32 cellular contexts compared by ENCODE assay signal in the genomic region with DNA sequence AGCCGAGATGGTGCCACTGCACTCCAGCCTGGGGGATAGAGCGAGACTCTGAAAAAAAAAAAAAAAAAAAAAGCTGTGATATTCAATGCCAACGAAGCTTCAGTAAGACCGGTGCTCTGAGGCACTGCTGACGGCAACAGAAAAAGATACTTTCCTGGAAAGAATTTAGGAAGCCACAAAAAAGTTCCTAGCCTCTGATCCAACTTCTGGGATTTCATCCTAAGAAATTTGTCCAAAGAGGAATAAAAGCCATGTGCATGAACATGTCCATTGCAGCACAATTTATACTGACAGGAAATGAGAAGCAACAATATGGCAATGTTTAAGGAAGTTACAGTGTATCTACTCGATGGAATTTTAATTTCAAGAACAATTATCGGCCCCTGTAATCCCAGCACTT.
"Had no signal": no experiment of that assay in that cellular context is flagged by ENCODE, and none has a peak within 500 bp of the region (broad histone marks: within the 10 kb centered on the region; RNA-seq: fewer than 3 reads in every experiment).

No MANE protein-coding gene starts in this region.

- H3K4me3 Mint-ChIP-seq: activated B cell treated with CpG ODN at 0.5 μM for 24 hours; activated CD4-positive, alpha-beta memory T cell treated with anti-CD3 and anti-CD28 coated beads for 36 hours; activated CD8-positive, alpha-beta T cell treated with anti-CD3 and anti-CD28 coated beads for 36 hours; activated naive CD4-positive, alpha-beta T cell treated with anti-CD3 and anti-CD28 coated beads for 36 hours; activated naive CD8-positive, alpha-beta T cell treated with anti-CD3 and anti-CD28 coated beads for 36 hours; activated T-cell treated with anti-CD3 and anti-CD28 coated beads, Interleukin-2, amount 50 U/mL, for 4 hours; activated T-cell treated with anti-CD3 and anti-CD28 coated beads, Interleukin-2, amount 50 U/mL, for 72 hours; activated T-helper 1 cell treated with anti-CD3 and anti-CD28 coated beads, Interleukin-12 subunit alpha, Interleukin-12 subunit beta, Interleukin-2, Interleukin-4 antibody, amounts not matched to agents 30 ng/mL and 10 ng/mL and 1 ng/mL, durations not matched to agents 14 hours and 24 hours and 36 hours; activated T-helper 17 cell treated with anti-CD3 and anti-CD28 coated beads, Interleukin-2, amount 50 U/mL, for 72 hours; T-cell; T-helper 1 cell treated with Interleukin-12 subunit alpha and Interleukin-12 subunit beta and Interleukin-4 antibody, amounts not matched to agents 30 μg/mL and 1 μg/mL, for 36 hours; T-helper 2 cell treated with Interferon-gamma antibody and Interleukin-4, amounts not matched to agents 5 μg/mL and 100 μg/mL, for 36 hours had no signal

- ATAC-seq: activated CD8-positive, alpha-beta T cell treated with anti-CD3 and anti-CD28 coated beads for 36 hours; activated naive CD4-positive, alpha-beta T cell treated with anti-CD3 and anti-CD28 coated beads, Interleukin-2, amount 50 U/mL, for 72 hours; activated T-cell treated with anti-CD3 and anti-CD28 coated beads, Interleukin-2, amount 50 U/mL, for 4 hours; activated T-cell treated with anti-CD3 and anti-CD28 coated beads, Interleukin-2, amount 50 U/mL, for 72 hours; activated T-helper 17 cell treated with anti-CD3 and anti-CD28 coated beads, Interleukin-2, amount 50 U/mL, for 72 hours; body of pancreas; T-cell had no signal

- H3K4me1 Mint-ChIP-seq: activated B cell treated with CpG ODN at 0.5 μM for 24 hours; activated T-helper 17 cell treated with anti-CD3 and anti-CD28 coated beads, Interleukin-2, amount 50 U/mL, for 72 hours; T-cell had no signal

- H3K36me3 Mint-ChIP-seq: activated CD4-positive, alpha-beta memory T cell treated with anti-CD3 and anti-CD28 coated beads for 36 hours; activated naive CD4-positive, alpha-beta T cell treated with anti-CD3 and anti-CD28 coated beads, Interleukin-2, amount 50 U/mL, for 72 hours; activated naive CD8-positive, alpha-beta T cell treated with anti-CD3 and anti-CD28 coated beads for 36 hours; T-cell had no signal

- H3K27ac Mint-ChIP-seq: activated B cell treated with CpG ODN at 0.5 μM for 24 hours; activated CD4-positive, alpha-beta memory T cell treated with anti-CD3 and anti-CD28 coated beads for 36 hours; activated CD8-positive, alpha-beta T cell treated with anti-CD3 and anti-CD28 coated beads for 36 hours; activated naive CD4-positive, alpha-beta T cell treated with anti-CD3 and anti-CD28 coated beads for 36 hours; activated naive CD4-positive, alpha-beta T cell treated with anti-CD3 and anti-CD28 coated beads, Interleukin-2, amount 50 U/mL, for 72 hours; activated naive CD8-positive, alpha-beta T cell treated with anti-CD3 and anti-CD28 coated beads for 36 hours; activated T-cell treated with anti-CD3 and anti-CD28 coated beads, Interleukin-2, amount 50 U/mL, for 72 hours; activated T-helper 1 cell treated with anti-CD3 and anti-CD28 coated beads, Interleukin-12 subunit alpha, Interleukin-12 subunit beta, Interleukin-2, Interleukin-4 antibody, amounts not matched to agents 30 ng/mL and 10 ng/mL and 1 ng/mL, durations not matched to agents 14 hours and 24 hours and 36 hours; activated T-helper 17 cell treated with anti-CD3 and anti-CD28 coated beads, Interleukin-2, amount 50 U/mL, for 72 hours; T-cell; T-helper 1 cell treated with Interleukin-12 subunit alpha and Interleukin-12 subunit beta and Interleukin-4 antibody, amounts not matched to agents 30 μg/mL and 1 μg/mL, for 36 hours; T-helper 2 cell treated with Interferon-gamma antibody and Interleukin-4, amounts not matched to agents 5 μg/mL and 100 μg/mL, for 36 hours had no signal

- H3K9me3 Mint-ChIP-seq: activated B cell treated with CpG ODN at 0.5 μM for 24 hours; activated CD4-positive, alpha-beta memory T cell treated with anti-CD3 and anti-CD28 coated beads for 36 hours; activated CD8-positive, alpha-beta T cell treated with anti-CD3 and anti-CD28 coated beads for 36 hours; activated naive CD4-positive, alpha-beta T cell treated with anti-CD3 and anti-CD28 coated beads for 36 hours; activated naive CD4-positive, alpha-beta T cell treated with anti-CD3 and anti-CD28 coated beads, Interleukin-2, amount 50 U/mL, for 72 hours; activated naive CD8-positive, alpha-beta T cell treated with anti-CD3 and anti-CD28 coated beads for 36 hours; activated T-cell treated with anti-CD3 and anti-CD28 coated beads, Interleukin-2, amount 50 U/mL, for 4 hours; activated T-cell treated with anti-CD3 and anti-CD28 coated beads, Interleukin-2, amount 50 U/mL, for 72 hours; activated T-helper 1 cell treated with anti-CD3 and anti-CD28 coated beads, Interleukin-12 subunit alpha, Interleukin-12 subunit beta, Interleukin-2, Interleukin-4 antibody, amounts not matched to agents 30 ng/mL and 10 ng/mL and 1 ng/mL, durations not matched to agents 14 hours and 24 hours and 36 hours; activated T-helper 17 cell treated with anti-CD3 and anti-CD28 coated beads, Interleukin-2, amount 50 U/mL, for 72 hours; T-cell; T-helper 1 cell treated with Interleukin-12 subunit alpha and Interleukin-12 subunit beta and Interleukin-4 antibody, amounts not matched to agents 30 μg/mL and 1 μg/mL, for 36 hours; T-helper 2 cell treated with Interferon-gamma antibody and Interleukin-4, amounts not matched to agents 5 μg/mL and 100 μg/mL, for 36 hours had no signal

- DNase-seq: activated B cell treated with CpG ODN at 0.5 μM for 24 hours; activated CD4-positive, alpha-beta memory T cell treated with anti-CD3 and anti-CD28 coated beads for 36 hours; activated CD4-positive, alpha-beta T cell treated with anti-CD3 and anti-CD28 coated beads for 48 hours; activated CD4-positive, alpha-beta T cell treated with anti-CD3 and anti-CD28 coated beads, Interleukin-2, amount 50 U/mL, for 1 hour; activated CD4-positive, alpha-beta T cell treated with anti-CD3 and anti-CD28 coated beads, Interleukin-2, amount 50 U/mL, for 4 hours; activated CD4-positive, CD25-positive, alpha-beta regulatory T cell treated with anti-CD3 and anti-CD28 coated beads, Interleukin-2, amount 50 U/mL, for 72 hours; activated CD8-positive, alpha-beta memory T cell treated with anti-CD3 and anti-CD28 coated beads, Interleukin-2, amount 50 U/mL, for 4 hours; activated CD8-positive, alpha-beta T cell treated with anti-CD3 and anti-CD28 coated beads for 36 hours; activated effector memory CD4-positive, alpha-beta T cell treated with anti-CD3 and anti-CD28 coated beads, Interleukin-2, amount 50 U/mL, for 16 hours; activated gamma-delta T cell treated with Interleukin-2 at 50 U/mL for 16 hours; activated naive CD4-positive, alpha-beta T cell; activated naive CD4-positive, alpha-beta T cell treated with anti-CD3 and anti-CD28 coated beads for 36 hours; activated naive CD4-positive, alpha-beta T cell treated with anti-CD3 and anti-CD28 coated beads, Interleukin-2, amount 50 U/mL, for 16 hours; activated naive CD8-positive, alpha-beta T cell treated with anti-CD3 and anti-CD28 coated beads for 36 hours; activated T-cell treated with anti-CD3 and anti-CD28 coated beads for 4 hours; activated T-cell treated with anti-CD3 and anti-CD28 coated beads, Interleukin-2, amount 50 U/mL, for 1 hour; activated T-cell treated with anti-CD3 and anti-CD28 coated beads, Interleukin-2, amount 50 U/mL, for 4 hours; activated T-cell treated with anti-CD3 and anti-CD28 coated beads, Interleukin-2, amount 50 U/mL, for 72 hours; adrenal gland; amniotic stem cell; aorta; body of pancreas; brain microvascular endothelial cell; central memory CD4-positive, alpha-beta T cell; T-cell; T-helper 2 cell; T-helper 9 cell had no signal
